12 cellular contexts compared by ENCODE assay signal in genomic region chrX:57905141-57905540, GRCh38. TPM values are rescaled to one million over a fixed set of nuclear protein-coding genes. Genes with fewer than 3 reads are reported as not detected.
DNase-seq lines count a peak whose midpoint lies in the region; ATAC-seq and TF ChIP-seq lines count a peak whose summit lies in the region.
"Had no signal": no experiment of that assay in that cellular context is flagged by ENCODE, and none has a peak within 500 bp of the region (broad histone marks: within the 10 kb centered on the region; RNA-seq: fewer than 3 reads in every experiment).

No MANE protein-coding gene starts in this region.

- ATAC-seq in T-cell (replicated peaks in 1 of 4) (no peak), gastrocnemius medialis (no peak)
- ATAC-seq: Panc1 had no signal

- peaks cover 28 to 65% of the 10 kb centered on the region in 2 donors for H3K4me1 ChIP-seq in gastrocnemius medialis

- peaks cover 38% of the 10 kb centered on the region for H3K4me1 Mint-ChIP-seq in HFFc6 (ENCODE audit: low read depth)
- peaks cover 11 to 39% (median 33%) of the 10 kb centered on the region in 3 donors for H3K4me1 Mint-ChIP-seq in T-cell

- H3K27me3 Mint-ChIP-seq in HFFc6 (ENCODE audit: insufficient read depth) (no peaks in the 10 kb centered on the region), T-cell (no peaks in the 10 kb centered on the region)

- H3K9me3 Mint-ChIP-seq in HFFc6 (no peaks in the 10 kb centered on the region), T-cell (no peaks in the 10 kb centered on the region)

- H3K27ac ChIP-seq in gastrocnemius medialis, result peak overlapping the region; percentile 64 to 84 (median 71)

- DNase-seq in HFFc6 (no peak), T-cell (no peak), epithelial cell of proximal tubule (ENCODE audit: low read depth) (no peak), gastrocnemius medialis (no peak), NCI-H2171 treated with DMSO at 0.1 percent for 48 hours (lab: John Stamatoyannopoulos, UW) (no peak), GM03348 (ENCODE audit: low spot score) (no peak), SIG-M5 (lab: John Stamatoyannopoulos, UW) (no peak)
- DNase-seq: activated CD4-positive, CD25-positive, alpha-beta regulatory T cell treated with anti-CD3 and anti-CD28 coated beads, Interleukin-2, amount 50 U/mL, for 72 hours; anterior cingulate cortex; DND-41; NCI-H2081 had no signal

- H3K4me3 Mint-ChIP-seq in HFFc6 (peak overlapping the region; percentile 84), T-cell (peak overlapping the region; percentile 40 to 76 (median 58))

- H3K27ac Mint-ChIP-seq in HFFc6 (peak overlapping the region; percentile 72; the same call in 1 of the 2 replicates), T-cell (peak overlapping the region; percentile 36 to 45)

- POLR2A ChIA-PET in T-cell (lab: Charles Lee), result no interaction called here

- in situ Hi-C loops in gastrocnemius medialis (cut with MboI; ENCODE audit: low sequenced_read_pairs in 4 of 4), result loop anchor here in 2 of 4 donors (25.0 kb wide), 2 partner anchors 318 to 1093 kb away; partner anchors contain the start of gene ZXDB (in 1 of the 2)

- intact Hi-C loops in gastrocnemius medialis (cut with DNase I; ENCODE audit: low total_unique reads), result no loop called here

- H3K4me3 ChIP-seq in epithelial cell of proximal tubule (ENCODE audit: low read depth, low read length), result peak overlapping the region; percentile 11
- peak overlapping the region in 3 of 4 donors; percentile 1 to 29 (median 15) for H3K4me3 ChIP-seq in gastrocnemius medialis

- no peaks in the 10 kb centered on the region; the same call in 1 of the 2 replicates for H3K36me3 Mint-ChIP-seq in HFFc6 (ENCODE audit: low read depth)
- peaks cover 13% of the 10 kb centered on the region for H3K36me3 Mint-ChIP-seq in T-cell

- no peaks in the 10 kb centered on the region for H3K9me3 ChIP-seq in gastrocnemius medialis

- TF ChIP-seq POLR2A in gastrocnemius medialis (IDR thresholded peaks at IDR 0.05), result no peak

- no peaks in the 10 kb centered on the region for H3K27me3 ChIP-seq in gastrocnemius medialis

- TF ChIP-seq CTCF in HFFc6 (IDR thresholded peaks at IDR 0.05), result no peak
- TF ChIP-seq CTCF in epithelial cell of proximal tubule (conservative IDR thresholded peaks at IDR 0.05; ENCODE audit: low read depth, low read length), result no peak
- no peak for TF ChIP-seq CTCF in gastrocnemius medialis (IDR thresholded peaks at IDR 0.05 in 4 of 5, conservative IDR thresholded peaks at IDR 0.05 in 1 of 5)

- H3K36me3 ChIP-seq in gastrocnemius medialis, result no peaks in the 10 kb centered on the region

- CTCF ChIA-PET in T-cell (lab: Charles Lee), result no interaction called here

RNA-seq across cellular contexts. Expression of gene ZXDA, which starts 5.1 kb away (rescaled TPM):
- 1 to 10 TPM; 2.3 to 3.5 (median 3.2) TPM for total RNA-seq in HFFc6 (2021; fragmentation: NEBNext Ultra II Directional; extraction: Animal tissue kit (Norgen Biotek cat#: 25700))
- total RNA-seq in T-cell, result 10 to 100 TPM in 4 of 5 donors, 1 to 10 TPM in 1; 9.6 to 16.2 (median 12.0) TPM
- 1.6 and 1.7 TPM in 2 replicates for total RNA-seq in epithelial cell of proximal tubule
- 1 to 10 TPM; 1.8 to 4.8 (median 2.2) TPM for total RNA-seq in gastrocnemius medialis
